ENCODE assay signal across 7 cellular contexts in the genomic region with DNA sequence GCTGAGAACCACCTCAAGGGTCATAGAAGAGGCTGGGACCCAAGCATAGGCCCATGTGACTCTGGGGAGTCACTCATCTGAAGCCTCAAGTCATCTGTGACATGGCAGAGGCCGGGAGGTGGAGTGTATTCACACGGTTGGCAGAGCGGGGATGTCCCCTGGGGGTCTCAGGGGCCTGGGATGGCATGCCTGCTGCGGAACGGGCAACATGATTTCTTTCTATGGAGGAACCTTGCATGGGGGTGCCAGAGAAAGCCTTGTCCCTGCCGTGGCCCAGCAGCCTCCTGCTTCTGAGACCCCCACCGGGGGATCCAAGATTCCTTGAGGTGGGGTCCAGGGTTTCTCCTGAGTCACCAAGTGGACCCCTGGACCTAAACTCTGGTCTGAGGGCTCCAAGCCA.
DNase-seq lines count a peak whose midpoint lies in the region; ATAC-seq and TF ChIP-seq lines count a peak whose summit lies in the region.
"Not testable (repeated sequence)": the region's sequence is repeated elsewhere in the genome, so short reads cannot be mapped to it uniquely, and the experiment has no call there.

No MANE protein-coding gene starts in this region.

- not testable (repeated sequence) for TF ChIP-seq CTCF in H9 (conservative IDR thresholded peaks at IDR 0.05); heart left ventricle (IDR thresholded peaks at IDR 0.05); sigmoid colon (IDR thresholded peaks at IDR 0.05); upper lobe of right lung (IDR thresholded peaks at IDR 0.05)

- not testable (repeated sequence) for H3T11ph ChIP-seq in H9 (ENCODE audit: low read length)

- not testable (repeated sequence) for H4K8ac ChIP-seq in H9 (replicated peaks; ENCODE audit: insufficient read length, low read depth, low read length)

- H3K36me3 Mint-ChIP-seq in H9 (ENCODE audit: insufficient read depth in 1 of 3, low read depth in 3 of 3): peaks cover 41 to 63% (median 48%) of the 10 kb centered on the region in 3 experiments

- not testable (repeated sequence) for H3K4me2 ChIP-seq in H9 (ENCODE audit: insufficient read depth, insufficient read length, low read length)

- H3K4me1 Mint-ChIP-seq in H9: not testable (repeated sequence)

- peaks cover 18% of the 10 kb centered on the region for H3K27me3 Mint-ChIP-seq in H9 (ENCODE audit: low read depth)

- not testable (repeated sequence) for H3K27ac Mint-ChIP-seq in H9

- not testable (repeated sequence) for H2BK20ac ChIP-seq in H9 (ENCODE audit: low read depth, low read length, poor library complexity, severe bottlenecking)

- TF ChIP-seq EP300 in sigmoid colon (IDR thresholded peaks at IDR 0.05): not testable (repeated sequence)

- H2BK5ac ChIP-seq in H9 (ENCODE audit: insufficient read length, low read length): not testable (repeated sequence)

- H3K36me3 ChIP-seq in heart left ventricle, sigmoid colon, upper lobe of right lung: not testable (repeated sequence)

- H3K56ac ChIP-seq in H9 (ENCODE audit: insufficient read length, low read depth, low read length): not testable (repeated sequence)

- H3K4me3 Mint-ChIP-seq in H9: not testable (repeated sequence)

- H3K79me1 ChIP-seq in H9 (ENCODE audit: insufficient read depth, low read depth, low read length, poor library complexity, severe bottlenecking): not testable (repeated sequence)

- not testable (repeated sequence) for H3K4me3 ChIP-seq in heart left ventricle, sigmoid colon, upper lobe of right lung

- not testable (repeated sequence) for TF ChIP-seq POLR2A in heart left ventricle (IDR thresholded peaks at IDR 0.05); sigmoid colon (IDR thresholded peaks at IDR 0.05)

- not testable (repeated sequence) for H3K4me1 ChIP-seq in H9 (ENCODE audit: insufficient read depth, low read length); heart left ventricle; sigmoid colon; upper lobe of right lung

- ATAC-seq in esophagus mucosa (peak; percentile 23), heart left ventricle (peak in 1 of 4 donors; percentile 14), left lobe of liver (peak; percentile 21), upper lobe of right lung (peak; percentile 7)

- not testable (repeated sequence) for H3K14ac ChIP-seq in H9 (ENCODE audit: insufficient read depth, low read length)

- not testable (repeated sequence) for H2BK120ac ChIP-seq in H9 (ENCODE audit: low read depth, low read length, poor library complexity, severe bottlenecking)

- H2BK12ac ChIP-seq in H9 (ENCODE audit: insufficient read length, low read depth, low read length): not testable (repeated sequence)

- H4K20me1 ChIP-seq in H9 (ENCODE audit: control insufficient read depth, insufficient read depth, insufficient read length): not testable (repeated sequence)

- H2AK5ac ChIP-seq in H9 (ENCODE audit: insufficient read length, low read length): not testable (repeated sequence)

- not testable (repeated sequence) for H2BK15ac ChIP-seq in H9 (ENCODE audit: low read depth, low read length)

- not testable (repeated sequence) for H3K9ac ChIP-seq in H9 (ENCODE audit: extremely low read depth, insufficient read length, low read length)

- not testable (repeated sequence) for H3K23me2 ChIP-seq in H9 (ENCODE audit: insufficient read length, low read depth, low read length, poor library complexity, severe bottlenecking)

- not testable (repeated sequence) for H4K91ac ChIP-seq in H9 (ENCODE audit: insufficient read length, low read depth, low read length)

- H3K23ac ChIP-seq in H9 (ENCODE audit: insufficient read length, low read depth, low read length): not testable (repeated sequence)

- H3K9me3 ChIP-seq in H9 (ENCODE audit: control insufficient read depth, low read depth, low read length) (peaks cover 55% of the 10 kb centered on the region), heart left ventricle (peaks cover 0 to 84% (median 28%) of the 10 kb centered on the region in 12 donors), sigmoid colon (peaks cover 2 to 29% (median 15%) of the 10 kb centered on the region in 4 donors), upper lobe of right lung (peaks cover 24% of the 10 kb centered on the region)

- not testable (repeated sequence) for H4K5ac ChIP-seq in H9 (ENCODE audit: insufficient read length, low read depth, low read length)

- peaks cover 84 to 89% of the 10 kb centered on the region in 2 experiments for H3K9me3 Mint-ChIP-seq in H9

- not testable (repeated sequence) for H3K27me3 ChIP-seq in H9 (ENCODE audit: insufficient read depth, low read length); heart left ventricle; sigmoid colon; upper lobe of right lung

- not testable (repeated sequence) for H2AFZ ChIP-seq in H9 (ENCODE audit: low read length)

- not testable (repeated sequence) for H3K18ac ChIP-seq in H9 (ENCODE audit: insufficient read length, low read depth, low read length)

- H3K4ac ChIP-seq in H9 (ENCODE audit: low read depth, low read length): not testable (repeated sequence)

- DNase-seq in H9: peak; percentile 27
- peak in 3 of 5 donors; percentile 18 to 76 (median 31) for DNase-seq in heart left ventricle
- not testable (repeated sequence) for DNase-seq in left lobe of liver (ENCODE audit: low spot score)
- DNase-seq in mesenteric fat pad (ENCODE audit: low spot score): peak; percentile 94
- DNase-seq in sigmoid colon: peak; percentile 71
- peak; percentile 77 for DNase-seq in upper lobe of right lung

- not testable (repeated sequence) for H3K27ac ChIP-seq in H9 (ENCODE audit: insufficient read length, low read depth, low read length); heart left ventricle; sigmoid colon; upper lobe of right lung

- WGBS in H9 (ENCODE audit: extremely low coverage, insufficient read length, low lambda C conversion rate): no CpG with 5 or more reads among the region's 7 CpGs
- WGBS in heart left ventricle, 4 donors: 67 to 75% (median 70%) methylated on average over 7 of the region's 7 CpGs
- 77 to 80% methylated on average over 7 of the region's 7 CpGs for WGBS in sigmoid colon, 2 donors

- intact Hi-C loops in heart left ventricle (cut with DNase I); sigmoid colon (cut with DNase I); upper lobe of right lung (cut with DNase I): not testable (repeated sequence)

- not testable (repeated sequence) for H3K79me2 ChIP-seq in H9 (ENCODE audit: insufficient read depth, low read length)
